9 cellular contexts compared by ENCODE assay signal in genomic region chr21:19771881-19772280, GRCh38.
"Had no signal": no experiment of that assay in that cellular context is flagged by ENCODE, and none has a peak within 500 bp of the region (broad histone marks: within the 10 kb centered on the region; RNA-seq: fewer than 3 reads in every experiment).

No MANE protein-coding gene starts in this region.

- H2AFZ ChIP-seq: GM23248 had no signal

- H3K36me3 ChIP-seq: HAP-1 had no signal

- H3K4me3 ChIP-seq: GM23248, HAP-1 had no signal

- H3K27ac ChIP-seq: GM23248, HL-60 had no signal

- ATAC-seq: HCT116 had no signal

- H3K4me3 Mint-ChIP-seq: HFFc6, IgD-negative memory B cell had no signal

- H3K27me3 Mint-ChIP-seq: IgD-negative memory B cell had no signal

- DNase-seq: GM23248, GOT3, H7, HFFc6, KG1 had no signal

- H3K36me3 Mint-ChIP-seq: IgD-negative memory B cell had no signal

- H3K4me1 ChIP-seq: HAP-1 had no signal

- H3K9ac ChIP-seq: GM23248 had no signal

- H3K27ac Mint-ChIP-seq: HFFc6, IgD-negative memory B cell had no signal

- H3K9me3 ChIP-seq: HAP-1 had no signal

- H3K4me1 Mint-ChIP-seq: IgD-negative memory B cell had no signal
